3 cellular contexts compared by ENCODE assay signal in the genomic region with DNA sequence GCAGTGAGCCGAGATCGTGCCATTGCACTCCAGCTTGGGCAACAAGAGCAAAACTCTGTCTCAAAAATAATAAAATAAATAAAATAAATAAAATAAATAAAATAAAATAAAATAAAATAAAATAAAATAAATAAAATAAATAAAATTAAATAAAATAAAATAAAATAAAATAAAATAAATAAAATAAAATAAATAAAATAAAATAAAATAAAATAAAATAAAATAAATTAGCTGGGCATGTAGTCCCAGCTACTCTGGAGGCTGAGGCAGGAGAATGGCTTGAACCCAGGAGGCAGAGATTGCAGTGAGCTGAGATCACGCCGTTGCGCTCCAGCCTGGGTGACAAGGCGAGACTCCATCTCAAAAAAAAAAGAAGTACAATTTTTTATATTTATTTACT. TPM values are rescaled to one million over a fixed set of nuclear protein-coding genes. Genes with fewer than 3 reads are reported as not detected.
"Had no signal": no experiment of that assay in that cellular context is flagged by ENCODE, and none has a peak within 500 bp of the region (broad histone marks: within the 10 kb centered on the region; RNA-seq: fewer than 3 reads in every experiment).

No MANE protein-coding gene starts in this region.

RNA-seq across cellular contexts. Expression of gene PRSS12, which starts 53.2 kb away (rescaled TPM):
- total RNA-seq: left ventricle myocardium inferior; left ventricle myocardium superior; naive thymus-derived CD4-positive, alpha-beta T cell had no signal
